Comparison of ENCODE assay signal across 13 cellular contexts in the genomic region with DNA sequence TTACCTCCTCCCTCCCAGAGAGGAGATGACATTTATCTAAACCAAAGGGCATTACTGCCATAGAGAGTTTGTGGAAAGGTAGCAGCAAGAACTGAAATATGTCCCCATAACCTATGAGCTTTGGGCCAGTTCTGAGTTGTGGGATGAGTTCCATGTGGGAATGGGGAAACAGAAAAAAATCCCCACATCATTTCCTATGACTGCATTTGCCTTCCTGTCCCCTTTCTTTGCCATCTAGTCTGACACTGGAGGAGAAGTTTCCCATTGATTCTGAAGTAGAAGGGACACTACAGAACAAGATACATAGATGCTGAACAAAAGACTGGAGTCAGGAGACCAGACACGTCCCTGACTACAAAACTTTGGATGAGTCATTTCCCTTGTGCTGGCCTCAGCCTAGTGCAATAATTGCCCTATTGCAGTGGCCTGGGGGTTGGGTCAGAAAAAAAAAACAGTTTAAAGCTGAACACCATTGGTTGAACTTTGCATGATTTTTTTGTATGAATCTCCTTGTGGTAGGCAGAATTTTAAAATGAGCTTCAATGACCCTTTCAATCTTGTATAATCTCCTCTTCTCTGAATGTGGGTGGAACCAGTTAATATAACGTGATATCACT. TPM values are rescaled to one million over a fixed set of nuclear protein-coding genes. Genes with fewer than 3 reads are reported as not detected.
DNase-seq lines count a peak whose midpoint lies in the region; ATAC-seq, FAIRE-seq and TF ChIP-seq lines count a peak whose summit lies in the region.
"Had no signal": no experiment of that assay in that cellular context is flagged by ENCODE, and none has a peak within 500 bp of the region (broad histone marks: within the 10 kb centered on the region; RNA-seq: fewer than 3 reads in every experiment).

No MANE protein-coding gene starts in this region.

- TF ChIP-seq POLR2A in endothelial cell of umbilical vein (IDR thresholded peaks at IDR 0.05; ENCODE audit: low read depth, low read length) (no peak), suprapubic skin (IDR thresholded peaks at IDR 0.05) (no peak)

- TF ChIP-seq CTCF in endothelial cell of umbilical vein (IDR thresholded peaks at IDR 0.05; ENCODE audit: extremely low read depth in 1 of 2, insufficient read depth in 1 of 2, low read depth in 1 of 2, low read length in 2 of 2) (no peak), suprapubic skin (IDR thresholded peaks at IDR 0.05) (no peak), GM10248 (IDR thresholded peaks at IDR 0.05; ENCODE audit: control extremely low read depth, extremely low read depth, low read depth, missing control alignments) (no peak)

- peak overlapping the region; percentile 38 for H3K4me2 ChIP-seq in endothelial cell of umbilical vein (ENCODE audit: insufficient read depth, low read length)

- POLR2A ChIA-PET in endothelial cell of umbilical vein (lab: Charles Lee) (interaction anchor here (0.7 kb wide), 1 partner anchor 24 kb away, joined by 5 read pairs; no protein-coding TSS in a partner anchor), GM10248 (lab: Yijun Ruan, JAX) (no interaction called here)

- peak overlapping the region; percentile 19 for H3K9ac ChIP-seq in endothelial cell of umbilical vein (replicated peaks; ENCODE audit: extremely low read depth, insufficient read depth, low read length)

- no peaks in the 10 kb centered on the region for H4K20me1 ChIP-seq in endothelial cell of umbilical vein (replicated peaks; ENCODE audit: control insufficient read depth, extremely low read depth, insufficient read depth, low read length)

- H3K4me3 ChIP-seq in endothelial cell of umbilical vein (replicated peaks in 1 of 3; ENCODE audit: insufficient read depth in 1 of 3, low read depth in 1 of 3, low read length in 3 of 3) (no peak overlapping the region), suprapubic skin (no peak overlapping the region)
- H3K4me3 ChIP-seq: gastrocnemius medialis had no signal

- intact Hi-C loops in endothelial cell of umbilical vein (cut with micrococcal nuclease): loop anchor here (1.0 kb wide), 3 partner anchors 21 to 66 kb away; no protein-coding TSS in a partner anchor

- dilution Hi-C loops in endothelial cell of umbilical vein (cut with MboI; ENCODE audit: extremely low pct_ligation_motif_present, low sequenced_read_pairs): no loop called here

- H3K79me2 ChIP-seq in endothelial cell of umbilical vein (ENCODE audit: control insufficient read depth, insufficient read depth, low read length): no peaks in the 10 kb centered on the region

- WGBS in suprapubic skin: 14% methylated on average over 2 of the region's 2 CpGs

- peak; percentile 58 for DNase-seq in DMS53 (lab: John Stamatoyannopoulos, UW)
- no peak for DNase-seq in DMS53 treated with DMSO at 0.1 percent for 48 hours (lab: John Stamatoyannopoulos, UW; ENCODE audit: unreplicated experiment)
- peak; percentile 47 to 48 for DNase-seq in NOMO-1 (lab: John Stamatoyannopoulos, UW; ENCODE audit: unreplicated experiment in 2 of 2)
- DNase-seq in endothelial cell of umbilical vein (ENCODE audit: low read depth, low spot score): peak; percentile 73
- DNase-seq in renal cortical epithelial cell (ENCODE audit: low read depth): peak; percentile 82
- no peak for DNase-seq in suprapubic skin (ENCODE audit: low spot score in 2 of 2)
- DNase-seq in GM10248 (ENCODE audit: extremely low spot score): no peak
- DNase-seq: activated naive CD8-positive, alpha-beta T cell treated with anti-CD3 and anti-CD28 coated beads, Interleukin-2, amount 10 ng/mL, durations not matched to agents 7 days and 5 days; gastrocnemius medialis; NCI-H524 had no signal

- H3K4me1 ChIP-seq in endothelial cell of umbilical vein (ENCODE audit: control insufficient read depth, extremely low read depth, insufficient read depth, low read length) (peaks cover 30% of the 10 kb centered on the region), suprapubic skin (no peaks in the 10 kb centered on the region)
- H3K4me1 ChIP-seq: gastrocnemius medialis had no signal

- CTCF ChIA-PET in endothelial cell of umbilical vein (lab: Charles Lee): interaction anchor here (0.8 to 1.1 kb wide), 3 partner anchors 19 to 187 kb away, joined by 3 read pairs; no protein-coding TSS in a partner anchor
- CTCF ChIA-PET in GM10248 (lab: Yijun Ruan, JAX): interaction anchor here (1.3 kb wide), 1 partner anchor 66 kb away, joined by 3 read pairs; no protein-coding TSS in a partner anchor

- TF ChIP-seq EP300 in suprapubic skin (IDR thresholded peaks at IDR 0.05): no peak

- no peaks in the 10 kb centered on the region for H3K27me3 ChIP-seq in endothelial cell of umbilical vein (ENCODE audit: control insufficient read depth in 2 of 2, insufficient read depth in 2 of 2, low read length in 2 of 2)
- H3K27me3 ChIP-seq in suprapubic skin: no peaks in the 10 kb centered on the region
- H3K27me3 ChIP-seq: gastrocnemius medialis had no signal

- peak; percentile 85 for FAIRE-seq in endothelial cell of umbilical vein (lab: Jason Lieb, UNC)
- FAIRE-seq: GM12892 had no signal

- BruUV-seq in endothelial cell of umbilical vein (replicated peaks; lab: Mats Ljungman, UMichigan): no TSS peak

- H3K9me1 ChIP-seq in endothelial cell of umbilical vein (replicated peaks; ENCODE audit: control insufficient read depth, extremely low read depth, insufficient read depth, low read length): no peaks in the 10 kb centered on the region

- no peaks in the 10 kb centered on the region for H3K9me3 ChIP-seq in endothelial cell of umbilical vein (replicated peaks; ENCODE audit: control insufficient read depth, insufficient read depth, low read length)
- H3K9me3 ChIP-seq in suprapubic skin: no peaks in the 10 kb centered on the region
- H3K9me3 ChIP-seq: gastrocnemius medialis had no signal

- H3K36me3 ChIP-seq in endothelial cell of umbilical vein (ENCODE audit: control insufficient read depth in 2 of 2, extremely low read depth in 1 of 2, insufficient read depth in 2 of 2, low read length in 2 of 2) (no peaks in the 10 kb centered on the region), suprapubic skin (no peaks in the 10 kb centered on the region)
- H3K36me3 ChIP-seq: gastrocnemius medialis had no signal

- ATAC-seq in HG02840 (IDR thresholded peaks at IDR 0.05; ENCODE audit: low FRiP score, unreplicated experiment): no peak
- ATAC-seq: gastrocnemius medialis had no signal

- H2AFZ ChIP-seq in endothelial cell of umbilical vein (ENCODE audit: low read depth, low read length): no peak overlapping the region

- H3K27ac ChIP-seq in endothelial cell of umbilical vein (ENCODE audit: insufficient read depth, low read depth, low read length) (peak overlapping the region; percentile 92), suprapubic skin (no peak overlapping the region)
- H3K27ac ChIP-seq: 22Rv1, gastrocnemius medialis had no signal

TF ChIP-seq in endothelial cell of umbilical vein, 7 proteins besides CTCF, POLR2A, EP300 and RAD21:
- TF ChIP-seq FOS (IDR thresholded peaks at IDR 0.05; ENCODE audit: borderline replicate concordance, insufficient read depth, low read length) (peak; percentile 63), JUN (IDR thresholded peaks at IDR 0.05; ENCODE audit: borderline replicate concordance, insufficient read depth, insufficient read length, low read depth) (peak; percentile 71), GATA2 (IDR thresholded peaks at IDR 0.05; ENCODE audit: insufficient read depth, insufficient read length, low read depth, low read length) (no peak), POLR2AphosphoS5 (IDR thresholded peaks at IDR 0.05; ENCODE audit: insufficient read depth, low read depth, low read length) (peak; percentile 19)

RNA-seq across cellular contexts. Expression of a gene that starts 22.1 kb away (rescaled TPM):
- 227 and 233 TPM in 2 replicates for total RNA-seq in endothelial cell of umbilical vein
- 235 and 332 TPM in 2 replicates for polyA plus RNA-seq in endothelial cell of umbilical vein
- 334 and 366 TPM in 2 replicates for polyA plus RNA-seq in endothelial cell of umbilical vein (2011; cell fraction: cytosol; rRNA removed)
- 160 and 210 TPM in 2 replicates for polyA plus RNA-seq in endothelial cell of umbilical vein (2011; cell fraction: nucleus; rRNA removed)
- polyA plus RNA-seq in endothelial cell of umbilical vein (2012): 392 and 441 TPM in 2 replicates
- polyA minus RNA-seq in endothelial cell of umbilical vein: 115 and 146 TPM in 2 replicates
- 10.8 TPM for polyA minus RNA-seq in endothelial cell of umbilical vein (2011; cell fraction: cytosol; rRNA and poly(A)+ RNA removed)
- 24.7 and 35.3 TPM in 2 replicates for polyA minus RNA-seq in endothelial cell of umbilical vein (2011; cell fraction: nucleus; rRNA and poly(A)+ RNA removed)
- total RNA-seq in renal cortical epithelial cell: 155 and 424 TPM in 2 replicates
- 10 to 100 TPM; 43.8 to 71.7 (median 51.3) TPM for total RNA-seq in suprapubic skin

RNA-seq across cellular contexts. Expression of a gene that starts 42.1 kb away (rescaled TPM):
- total RNA-seq in endothelial cell of umbilical vein (98.3 and 99.2 TPM in 2 replicates), renal cortical epithelial cell (123 and 164 TPM in 2 replicates), suprapubic skin (10 to 100 TPM; 17.4 to 28.0 (median 25.0) TPM)
- polyA plus RNA-seq in endothelial cell of umbilical vein: 37.2 and 61.7 TPM in 2 replicates
- 77.2 and 78.1 TPM in 2 replicates for polyA plus RNA-seq in endothelial cell of umbilical vein (2011; cell fraction: cytosol; rRNA removed)
- 40.4 and 68.7 TPM in 2 replicates for polyA plus RNA-seq in endothelial cell of umbilical vein (2011; cell fraction: nucleus; rRNA removed)
- 168 and 221 TPM in 2 replicates for polyA plus RNA-seq in endothelial cell of umbilical vein (2012)
- 8.1 and 10.6 TPM in 2 replicates for polyA minus RNA-seq in endothelial cell of umbilical vein
- 1.7 TPM for polyA minus RNA-seq in endothelial cell of umbilical vein (2011; cell fraction: cytosol; rRNA and poly(A)+ RNA removed)
- 16.7 and 18.2 TPM in 2 replicates for polyA minus RNA-seq in endothelial cell of umbilical vein (2011; cell fraction: nucleus; rRNA and poly(A)+ RNA removed)

Comparison
In these comparisons a context has a peak if more than half of its experiments do, and no peak if none do; other contexts are left out.
1. DNase-seq: peak in DMS53 (single experiment), NOMO-1 (2 of 2), endothelial cell of umbilical vein (single experiment) and renal cortical epithelial cell (single experiment); none in DMS53 treated with DMSO at 0.1 percent for 48 hours (single experiment), suprapubic skin (0 of 2) and GM10248 (single experiment).